ENCODE assay signal across 9 cellular contexts in genomic region chr10:6136215-6137201, GRCh38. TPM values are rescaled to one million over a fixed set of nuclear protein-coding genes. Genes with fewer than 3 reads are reported as not detected.
A peak's percentile ranks its signal among the peaks of the same experiment; 100 is the strongest.
DNase-seq lines count a peak whose midpoint lies in the region; ATAC-seq and TF ChIP-seq lines count a peak whose summit lies in the region.
"Had no signal": no experiment of that assay in that cellular context is flagged by ENCODE, and none has a peak within 500 bp of the region (broad histone marks: within the 10 kb centered on the region; RNA-seq: fewer than 3 reads in every experiment).

No MANE protein-coding gene starts in this region.

- no peaks in the 10 kb centered on the region for H3K36me3 Mint-ChIP-seq in MCF 10A (ENCODE audit: insufficient read depth, unreplicated experiment)
- no peaks in the 10 kb centered on the region for H3K36me3 Mint-ChIP-seq in activated naive CD4-positive, alpha-beta T cell treated with anti-CD3 and anti-CD28 coated beads, Interleukin-2, amount 10 ng/mL, durations not matched to agents 7 days and 5 days

- no peak overlapping the region for H3K27ac Mint-ChIP-seq in MCF 10A (ENCODE audit: low read depth, unreplicated experiment)
- peak overlapping the region; percentile 68 for H3K27ac Mint-ChIP-seq in activated naive CD4-positive, alpha-beta T cell treated with anti-CD3 and anti-CD28 coated beads, Interleukin-2, amount 10 ng/mL, durations not matched to agents 7 days and 5 days

- no peaks in the 10 kb centered on the region for H3K36me3 ChIP-seq in breast epithelium
- no peaks in the 10 kb centered on the region for H3K36me3 ChIP-seq in spleen
- no peaks in the 10 kb centered on the region for H3K36me3 ChIP-seq in body of pancreas (replicated peaks in 1 of 2; ENCODE audit: insufficient read depth in 1 of 2, low read depth in 2 of 2)

- no peak overlapping the region for H3K4me3 Mint-ChIP-seq in MCF 10A (ENCODE audit: unreplicated experiment)
- no peak overlapping the region for H3K4me3 Mint-ChIP-seq in activated naive CD4-positive, alpha-beta T cell treated with anti-CD3 and anti-CD28 coated beads, Interleukin-2, amount 10 ng/mL, durations not matched to agents 7 days and 5 days

- H3K9me3 ChIP-seq in breast epithelium (no peaks in the 10 kb centered on the region), spleen (no peaks in the 10 kb centered on the region), body of pancreas (no peaks in the 10 kb centered on the region)

- POLR2A ChIA-PET in MCF 10A (lab: Yijun Ruan, JAX) = interaction anchor here (0.8 to 1.4 kb wide), 4 partner anchors 15 to 158 kb away, joined by 3 to 4 read pairs (median 4); no protein-coding TSS in a partner anchor

- ATAC-seq in HG03378 (IDR thresholded peaks at IDR 0.05; ENCODE audit: unreplicated experiment) (peak; percentile 59), body of pancreas (no peak)

- H3K27me3 ChIP-seq in breast epithelium (no peaks in the 10 kb centered on the region), spleen (replicated peaks in 1 of 7) (peaks cover 0 to 19% (median 0%) of the 10 kb centered on the region in 7 donors), body of pancreas (no peaks in the 10 kb centered on the region)

- intact Hi-C loops in MCF 10A (cut with micrococcal nuclease) = no loop called here
- intact Hi-C loops in breast epithelium (cut with DNase I; ENCODE audit: low total_unique reads) = no loop called here
- intact Hi-C loops in spleen (cut with DNase I; ENCODE audit: low total_unique reads) = no loop called here
- intact Hi-C loops in body of pancreas (cut with DNase I) = no loop called here

- H3K9me3 Mint-ChIP-seq in MCF 10A (ENCODE audit: unreplicated experiment) = no peaks in the 10 kb centered on the region
- H3K9me3 Mint-ChIP-seq in activated naive CD4-positive, alpha-beta T cell treated with anti-CD3 and anti-CD28 coated beads, Interleukin-2, amount 10 ng/mL, durations not matched to agents 7 days and 5 days = no peaks in the 10 kb centered on the region

- H3K27ac ChIP-seq in breast epithelium (peak overlapping the region in 1 of 2 donors; percentile 19), spleen (no peak overlapping the region), body of pancreas (no peak overlapping the region)

- no peak overlapping the region for H3K4me3 ChIP-seq in breast epithelium
- H3K4me3 ChIP-seq in spleen = no peak overlapping the region
- no peak overlapping the region for H3K4me3 ChIP-seq in body of pancreas

- 67 to 73% (median 72%) methylated on average over 20 of the region's 20 CpGs for WGBS in spleen, 5 donors
- WGBS in body of pancreas, 2 donors = 46 to 58% methylated on average over 16 to 20 of the region's 20 CpGs

- CTCF ChIA-PET in MCF 10A (lab: Yijun Ruan, JAX) = interaction anchor here (0.6 to 2.8 kb wide), 7 partner anchors 12 to 469 kb away, joined by 3 to 13 read pairs (median 3); partner anchors contain the start of gene PFKFB3
- CTCF ChIA-PET in activated naive CD4-positive, alpha-beta T cell treated with anti-CD3 and anti-CD28 coated beads, Interleukin-2, amount 10 ng/mL, durations not matched to agents 7 days and 5 days (lab: Charles Lee) = interaction anchor here (1.1 to 3.3 kb wide), 8 partner anchors 8 to 266 kb away, joined by 3 to 23 read pairs (median 4); partner anchors contain the start of gene PFKFB3

- peaks cover 15% of the 10 kb centered on the region for H3K4me1 Mint-ChIP-seq in MCF 10A (ENCODE audit: insufficient read depth, unreplicated experiment)
- H3K4me1 Mint-ChIP-seq in activated naive CD4-positive, alpha-beta T cell treated with anti-CD3 and anti-CD28 coated beads, Interleukin-2, amount 10 ng/mL, durations not matched to agents 7 days and 5 days = peaks cover 57% of the 10 kb centered on the region

- H3K4me1 ChIP-seq in breast epithelium (no peaks in the 10 kb centered on the region), spleen (peaks cover 10 to 28% (median 18%) of the 10 kb centered on the region in 6 donors), body of pancreas (no peaks in the 10 kb centered on the region)

- peaks cover 12% of the 10 kb centered on the region for H3K27me3 Mint-ChIP-seq in MCF 10A (ENCODE audit: insufficient read depth, unreplicated experiment)
- peaks cover 51% of the 10 kb centered on the region for H3K27me3 Mint-ChIP-seq in activated naive CD4-positive, alpha-beta T cell treated with anti-CD3 and anti-CD28 coated beads, Interleukin-2, amount 10 ng/mL, durations not matched to agents 7 days and 5 days

- no peak for TF ChIP-seq CTCF in MCF 10A (IDR thresholded peaks at IDR 0.05; ENCODE audit: unreplicated experiment)
- TF ChIP-seq CTCF in breast epithelium (IDR thresholded peaks at IDR 0.05) = no peak
- no peak for TF ChIP-seq CTCF in spleen (IDR thresholded peaks at IDR 0.05 in 8 of 11, conservative IDR thresholded peaks at IDR 0.05 in 3 of 11)
- no peak for TF ChIP-seq CTCF in body of pancreas (IDR thresholded peaks at IDR 0.05)

- BruUV-seq in MCF 10A (replicated peaks; lab: Mats Ljungman, UMichigan) = no TSS peak

- TF ChIP-seq POLR2A in breast epithelium (IDR thresholded peaks at IDR 0.05) (no peak), spleen (IDR thresholded peaks at IDR 0.05) (no peak), body of pancreas (IDR thresholded peaks at IDR 0.05) (no peak)

- DNase-seq in MCF 10A (ENCODE audit: unreplicated experiment) (peak; percentile 38), breast epithelium (ENCODE audit: low spot score in 2 of 2) (no peak), spleen (peak; percentile 51), body of pancreas (no peak), iPS-NIHi11 (ENCODE audit: low spot score) (no peak), NCI-H1092 (lab: John Stamatoyannopoulos, UW) (no peak)
- peak; percentile 47 for DNase-seq in activated naive CD4-positive, alpha-beta T cell treated with anti-CD3 and anti-CD28 coated beads, Interleukin-2, amount 10 ng/mL, durations not matched to agents 7 days and 5 days
- DNase-seq: DND-41 had no signal

RNA-seq across cellular contexts. Expression of gene RBM17, which starts 47.7 kb away (rescaled TPM):
- total RNA-seq in MCF 10A (2022) (113 and 128 TPM in 2 replicates), breast epithelium (10 to 100 TPM; 62.4 to 72.4 (median 68.2) TPM), spleen (100 to 1,000 TPM in 6 of 7 donors, 10 to 100 TPM in 1; 93.2 to 140 (median 120) TPM), body of pancreas (10 to 100 TPM; 54.5 to 57.0 TPM)
- polyA plus RNA-seq in spleen = 100 to 1,000 TPM in 1 of 3 donors, 10 to 100 TPM in 2; 63.1 to 100 (median 93.5) TPM

Comparison
In these comparisons a context has a peak if more than half of its experiments do, and no peak if none do; other contexts are left out.
1. DNase-seq: peak in MCF 10A (single experiment), activated naive CD4-positive, alpha-beta T cell treated with anti-CD3 and anti-CD28 coated beads, Interleukin-2, amount 10 ng/mL, durations not matched to agents 7 days and 5 days (single experiment) and spleen (single experiment); none in breast epithelium (0 of 2), body of pancreas (0 of 4), iPS-NIHi11 (single experiment) and NCI-H1092 (single experiment).